19 cellular contexts compared by ENCODE assay signal in the genomic region with DNA sequence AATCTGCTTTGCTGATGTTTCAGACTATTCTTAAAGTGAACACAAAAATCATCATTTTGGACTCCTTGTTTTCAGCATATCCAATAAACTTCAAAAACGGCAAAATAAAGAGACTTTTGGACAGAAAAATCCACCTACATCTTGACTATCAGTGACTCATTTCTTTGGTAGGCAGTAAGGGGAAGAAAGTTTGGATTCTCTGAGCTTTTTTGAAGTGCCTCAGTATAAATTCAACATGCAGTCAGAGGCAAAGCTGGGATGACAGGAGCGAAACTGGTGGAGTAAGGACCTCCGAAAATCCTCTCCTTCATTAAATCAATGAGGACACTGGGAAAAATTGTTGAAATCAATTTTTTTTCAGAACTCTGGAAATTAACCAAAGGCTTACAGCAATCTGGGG.
"Had no signal": no experiment of that assay in that cellular context is flagged by ENCODE, and none has a peak within 500 bp of the region (broad histone marks: within the 10 kb centered on the region; RNA-seq: fewer than 3 reads in every experiment).

No MANE protein-coding gene starts in this region.

- H3K27me3 ChIP-seq: esophagus muscularis mucosa, stomach had no signal

- H3K27ac ChIP-seq: epithelial cell of prostate, esophagus muscularis mucosa, neutrophil, skin epidermis, stomach had no signal

- ATAC-seq: effector memory CD8-positive, alpha-beta T cell; left colon; mucosa of descending colon; naive thymus-derived CD8-positive, alpha-beta T cell; sciatic nerve; stimulated activated naive B cell treated with anti-CD40 and anti-IgM and Interleukin-4, amounts not matched to agents 10 μg/mL and 1 μg/mL and 100 μg/mL, for 72 hours had no signal

- DNase-seq: effector memory CD8-positive, alpha-beta T cell; foreskin melanocyte; head of caudate nucleus; hippocampal formation; left colon; mucosa of descending colon; naive thymus-derived CD8-positive, alpha-beta T cell; posterior cingulate gyrus; stimulated activated CD4-positive, alpha-beta T cell treated with anti-CD3 and anti-CD28 coated beads, Interleukin-2, amount 100 ng/mL, for 24 hours; stimulated activated CD4-positive, alpha-beta T cell treated with anti-CD3 and anti-CD28 coated beads, Interleukin-4, amount 100 ng/mL, for 4 hours; stimulated activated naive B cell treated with anti-CD40 and anti-IgM and Interleukin-4, amounts not matched to agents 10 μg/mL and 1 μg/mL and 100 μg/mL, for 72 hours; stomach; substantia nigra had no signal

- H3K36me3 ChIP-seq: neutrophil had no signal

- H3K9me3 Mint-ChIP-seq: dendritic cell treated with granulocyte-macrophage colony-stimulating factor and Interleukin-4, amounts not matched to agents 40 ng/mL and 50 ng/mL, for 4 days; effector memory CD8-positive, alpha-beta T cell; naive thymus-derived CD8-positive, alpha-beta T cell had no signal

- H3K27ac Mint-ChIP-seq: dendritic cell treated with granulocyte-macrophage colony-stimulating factor and Interleukin-4, amounts not matched to agents 40 ng/mL and 50 ng/mL, for 4 days; effector memory CD8-positive, alpha-beta T cell; naive thymus-derived CD8-positive, alpha-beta T cell; stimulated activated naive B cell treated with anti-CD40 and anti-IgM and Interleukin-4, amounts not matched to agents 10 μg/mL and 1 μg/mL and 100 μg/mL, for 72 hours had no signal

- H3K4me3 ChIP-seq: esophagus muscularis mucosa, mucosa of descending colon, skin epidermis, stomach had no signal

- H3K4me1 Mint-ChIP-seq: naive thymus-derived CD8-positive, alpha-beta T cell; stimulated activated naive B cell treated with anti-CD40 and anti-IgM and Interleukin-4, amounts not matched to agents 10 μg/mL and 1 μg/mL and 100 μg/mL, for 72 hours had no signal

- H3K4me3 Mint-ChIP-seq: dendritic cell treated with granulocyte-macrophage colony-stimulating factor and Interleukin-4, amounts not matched to agents 40 ng/mL and 50 ng/mL, for 4 days; effector memory CD8-positive, alpha-beta T cell; naive thymus-derived CD8-positive, alpha-beta T cell; stimulated activated naive B cell treated with anti-CD40 and anti-IgM and Interleukin-4, amounts not matched to agents 10 μg/mL and 1 μg/mL and 100 μg/mL, for 72 hours had no signal

- H3K9me3 ChIP-seq: esophagus muscularis mucosa, mucosa of descending colon, neutrophil, stomach had no signal

- H3K4me1 ChIP-seq: esophagus muscularis mucosa, stomach had no signal
